Comparison of ENCODE assay signal across 27 cellular contexts in the genomic region with DNA sequence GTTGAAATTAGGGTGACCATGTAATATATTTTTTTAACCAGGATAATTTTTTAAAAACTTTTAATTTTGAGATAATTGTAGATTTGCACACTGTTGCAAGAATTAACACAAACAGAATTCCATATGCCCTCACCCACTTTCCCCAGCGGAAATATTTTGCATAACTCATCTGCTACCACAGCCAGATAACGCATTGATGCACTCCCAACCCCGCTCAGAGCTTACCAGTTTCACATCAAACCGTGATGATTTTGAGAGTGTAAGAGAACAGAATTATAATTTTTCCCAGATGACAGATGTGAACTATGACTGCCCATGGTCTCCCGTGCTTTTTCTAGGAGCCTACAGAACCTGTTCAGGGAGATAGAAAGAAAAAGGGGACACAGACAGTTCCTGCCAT. TPM values are rescaled to one million over a fixed set of nuclear protein-coding genes. Genes with fewer than 3 reads are reported as not detected.
"Had no signal": no experiment of that assay in that cellular context is flagged by ENCODE, and none has a peak within 500 bp of the region (broad histone marks: within the 10 kb centered on the region; RNA-seq: fewer than 3 reads in every experiment).

No MANE protein-coding gene starts in this region.

- DNase-seq: hippocampal formation; kidney glomerular epithelial cell; left cardiac atrium; mesendoderm; naive B cell; natural killer cell; nephron progenitor cell; pancreas; posterior cingulate gyrus; retina; sigmoid colon; small intestine; spleen; stimulated activated CD4-positive, alpha-beta T cell treated with anti-CD3 and anti-CD28 coated beads, Interleukin-4, amount 100 ng/mL, for 24 hours; stimulated activated naive CD8-positive, alpha-beta T cell treated with anti-CD3 and anti-CD28 coated beads, Interleukin-15, Interleukin-2, amounts not matched to agents 100 U/mL and 50 U/mL, for 24 hours; stomach; transverse colon; upper lobe of left lung had no signal

- H3K36me3 Mint-ChIP-seq: mesothelial cell of epicardium; naive B cell; natural killer cell; neural progenitor cell; stimulated activated effector memory CD8-positive, alpha-beta T cell treated with anti-CD3 and anti-CD28 coated beads, Interleukin-12 subunit alpha, Interleukin-12 subunit beta, amount 100 ng/mL, for 72 hours had no signal

- H3K27me3 ChIP-seq: neural progenitor cell, neutrophil, pancreas, stomach, testis, thyroid gland, transverse colon, upper lobe of left lung had no signal

- H3K27ac ChIP-seq: neural progenitor cell, neutrophil, pancreas, prostate gland, sigmoid colon, spleen, stomach, testis, thyroid gland, transverse colon, upper lobe of left lung had no signal

- H3K4me1 ChIP-seq: neural progenitor cell, pancreas, prostate gland, sigmoid colon, spleen, upper lobe of left lung had no signal

- H3K9ac ChIP-seq: neural progenitor cell had no signal

- ATAC-seq: natural killer cell; pancreas; stimulated activated effector memory CD8-positive, alpha-beta T cell treated with anti-CD3 and anti-CD28 coated beads, Interleukin-12 subunit alpha, Interleukin-12 subunit beta, amount 100 ng/mL, for 72 hours; stimulated activated naive CD8-positive, alpha-beta T cell treated with anti-CD3 and anti-CD28 coated beads, Interleukin-15, Interleukin-2, amounts not matched to agents 100 U/mL and 50 U/mL, for 24 hours had no signal

- H3K9me3 Mint-ChIP-seq: mesothelial cell of epicardium; naive B cell; natural killer cell; nephron progenitor cell; neural progenitor cell; stimulated activated effector memory CD8-positive, alpha-beta T cell treated with anti-CD3 and anti-CD28 coated beads, Interleukin-12 subunit alpha, Interleukin-12 subunit beta, amount 100 ng/mL, for 72 hours had no signal

- H3K4me1 Mint-ChIP-seq: natural killer cell, neural progenitor cell had no signal

- H3K4me3 Mint-ChIP-seq: mesothelial cell of epicardium; naive B cell; natural killer cell; nephron progenitor cell; neural progenitor cell; stimulated activated effector memory CD8-positive, alpha-beta T cell treated with anti-CD3 and anti-CD28 coated beads, Interleukin-12 subunit alpha, Interleukin-12 subunit beta, amount 100 ng/mL, for 72 hours had no signal

- FAIRE-seq: keratinocyte, pancreas, small intestine had no signal

- H3K4me3 ChIP-seq: lung, neural progenitor cell, pancreas, prostate gland, sigmoid colon, spleen, stomach, testis, thyroid gland, transverse colon, upper lobe of left lung had no signal

- H3K4me2 ChIP-seq: neural progenitor cell had no signal

- H3K36me3 ChIP-seq: neural progenitor cell, neutrophil, pancreas, prostate gland, sigmoid colon, spleen, stomach, thyroid gland, transverse colon, upper lobe of left lung had no signal

- H3K9me3 ChIP-seq: neutrophil, pancreas, prostate gland, sigmoid colon, spleen, stomach, testis, thyroid gland, transverse colon, upper lobe of left lung had no signal

- H3K27ac Mint-ChIP-seq: mesothelial cell of epicardium; naive B cell; natural killer cell; nephron progenitor cell; neural progenitor cell; stimulated activated effector memory CD8-positive, alpha-beta T cell treated with anti-CD3 and anti-CD28 coated beads, Interleukin-12 subunit alpha, Interleukin-12 subunit beta, amount 100 ng/mL, for 72 hours had no signal

- H2AFZ ChIP-seq: neural progenitor cell had no signal

RNA-seq across cellular contexts. Expression of gene LDLRAD4, which starts 35.2 kb away (rescaled TPM):
- polyA plus RNA-seq: keratinocyte had no signal
